Comparison of ENCODE assay signal across 8 cellular contexts in the genomic region with DNA sequence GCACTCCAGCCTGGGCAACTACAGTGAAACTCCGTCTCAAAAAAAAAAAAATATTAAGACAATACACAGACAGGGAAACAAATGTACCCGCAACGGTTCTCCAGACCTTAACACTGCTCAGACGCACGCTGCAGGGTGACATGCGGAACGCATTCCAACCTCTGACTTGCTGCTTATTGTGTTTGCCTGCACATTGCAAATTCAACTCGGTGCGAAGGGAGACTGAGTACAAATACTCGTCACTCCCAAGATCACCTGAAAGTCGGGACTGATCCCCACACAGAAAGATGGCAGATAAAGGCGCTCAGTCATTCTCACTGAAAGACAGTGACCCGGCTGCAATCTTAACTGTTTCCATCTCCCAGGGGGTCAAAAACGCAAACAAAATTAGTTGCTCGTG. TPM values are rescaled to one million over a fixed set of nuclear protein-coding genes. Genes with fewer than 3 reads are reported as not detected.
DNase-seq lines count a peak whose midpoint lies in the region; ATAC-seq, FAIRE-seq and TF ChIP-seq lines count a peak whose summit lies in the region.

No MANE protein-coding gene starts in this region.

- H3K4me2 ChIP-seq in SU-DHL-6 (ENCODE audit: low read depth, low read length, poor library complexity, severe bottlenecking): peak overlapping the region; percentile 88

- peak overlapping the region; percentile 98 for H3K9ac ChIP-seq in SU-DHL-6 (ENCODE audit: low read length)

- H4K20me1 ChIP-seq in SU-DHL-6 (ENCODE audit: low read depth, low read length): no peaks in the 10 kb centered on the region

- ATAC-seq in HG02885 (IDR thresholded peaks at IDR 0.05; ENCODE audit: poor library complexity, unreplicated experiment) (no peak), HG02623 (IDR thresholded peaks at IDR 0.05; ENCODE audit: unreplicated experiment) (no peak)

- no peaks in the 10 kb centered on the region for H3F3A ChIP-seq in SU-DHL-6 (ENCODE audit: insufficient read depth)

- H3K27me3 ChIP-seq in SU-DHL-6 (ENCODE audit: low read length) (no peaks in the 10 kb centered on the region), sigmoid colon (no peaks in the 10 kb centered on the region)

- no peak for TF ChIP-seq EP300 in sigmoid colon (IDR thresholded peaks at IDR 0.05)

- peak; percentile 54 for FAIRE-seq in GM12891 (lab: Jason Lieb, UNC)

- H3K36me3 ChIP-seq in SU-DHL-6 (ENCODE audit: low read length) (no peaks in the 10 kb centered on the region), sigmoid colon (no peaks in the 10 kb centered on the region)

- H3K4me3 ChIP-seq in SU-DHL-6 (ENCODE audit: insufficient read depth, low read length, poor library complexity, severe bottlenecking) (peak overlapping the region; percentile 89), fibroblast of villous mesenchyme (ENCODE audit: low read depth, low read length) (peak overlapping the region; percentile 81), sigmoid colon (peak overlapping the region; percentile 60 to 92 (median 84))

- no peak for DNase-seq in GM12891 (ENCODE audit: insufficient read length, low spot score)
- DNase-seq in fibroblast of villous mesenchyme (ENCODE audit: low read depth): no peak
- no peak for DNase-seq in sigmoid colon
- DNase-seq in HT-29 (ENCODE audit: low spot score): no peak
- DNase-seq in NOMO-1 (lab: John Stamatoyannopoulos, UW; ENCODE audit: unreplicated experiment in 2 of 2): no peak

- TF ChIP-seq CTCF in SU-DHL-6 (IDR thresholded peaks at IDR 0.05; ENCODE audit: insufficient read depth, low read length, poor library complexity, severe bottlenecking) (no peak), fibroblast of villous mesenchyme (IDR thresholded peaks at IDR 0.05; ENCODE audit: insufficient read depth, low read depth, low read length) (no peak), sigmoid colon (IDR thresholded peaks at IDR 0.05) (no peak)

- no peak overlapping the region for H3K27ac ChIP-seq in SU-DHL-6 (ENCODE audit: low read depth, low read length)
- H3K27ac ChIP-seq in sigmoid colon: peak overlapping the region in 3 of 4 donors; percentile 92 to 94 (median 93)

- H3K9me2 ChIP-seq in SU-DHL-6 (replicated peaks; ENCODE audit: insufficient read depth, low read length): no peaks in the 10 kb centered on the region

- intact Hi-C loops in sigmoid colon (cut with DNase I): no loop called here

- no peak overlapping the region for H2AFZ ChIP-seq in SU-DHL-6 (ENCODE audit: low read depth, low read length, severe bottlenecking)

- H3K79me2 ChIP-seq in SU-DHL-6 (ENCODE audit: insufficient read depth, low read length): peaks cover 23% of the 10 kb centered on the region; the same call in 1 of the 2 replicates

- WGBS in sigmoid colon, 2 donors: 37 to 41% methylated on average over 15 of the region's 15 CpGs

- H3K9me3 ChIP-seq in SU-DHL-6 (ENCODE audit: insufficient read depth, low read length) (no peaks in the 10 kb centered on the region), sigmoid colon (no peaks in the 10 kb centered on the region)

- H3K4me1 ChIP-seq in sigmoid colon: peaks cover 0 to 42% (median 34%) of the 10 kb centered on the region in 4 donors

- TF ChIP-seq POLR2A in GM12891 (IDR thresholded peaks at IDR 0.05; ENCODE audit: low read depth, low read length): no peak
- TF ChIP-seq POLR2A in sigmoid colon (IDR thresholded peaks at IDR 0.05): no peak

TF ChIP-seq in GM12891, 5 proteins besides CTCF, POLR2A, EP300 and RAD21:
- TF ChIP-seq POU2F2 (IDR thresholded peaks at IDR 0.05; ENCODE audit: low read depth, low read length) (no peak), SPI1 (IDR thresholded peaks at IDR 0.05; ENCODE audit: low read depth, low read length) (no peak), TAF1 (IDR thresholded peaks at IDR 0.05; ENCODE audit: low read depth, low read length) (no peak), PAX5 (IDR thresholded peaks at IDR 0.05; ENCODE audit: insufficient read depth, low read length, severe bottlenecking) (no peak), POLR2AphosphoS5 (IDR thresholded peaks at IDR 0.05; ENCODE audit: low read depth, low read length) (no peak)

RNA-seq across cellular contexts. Expression of a gene that starts 0.8 kb away (rescaled TPM):
- polyA plus RNA-seq in GM12891 (2012; ENCODE audit: low read depth, missing spikeins): 26.4 TPM
- total RNA-seq in fibroblast of villous mesenchyme (85.1 and 159 TPM in 2 replicates), sigmoid colon (10 to 100 TPM; 31.0 to 78.7 (median 42.2) TPM)
- 10 to 100 TPM in 1 of 3 donors, 1 to 10 TPM in 2; 4.2 to 55.4 (median 5.5) TPM for polyA plus RNA-seq in sigmoid colon
- total RNA-seq in HT-29 (2014; rRNA removed; shearing (Covaris generic)): 121 and 151 TPM in 2 replicates

RNA-seq across cellular contexts. Expression of a gene that starts 14.7 kb away (rescaled TPM):
- polyA plus RNA-seq in GM12891 (2012; ENCODE audit: low read depth, missing spikeins): not detected
- 0.32 and 0.43 TPM in 2 replicates for total RNA-seq in fibroblast of villous mesenchyme
- not detected for total RNA-seq in sigmoid colon
- polyA plus RNA-seq in sigmoid colon: not detected
- total RNA-seq in HT-29 (2014; rRNA removed; shearing (Covaris generic)): 0.15 TPM in 1 of 2 replicates, not detected in the other

RNA-seq across cellular contexts. Expression of a gene that starts 19.1 kb away (rescaled TPM):
- 22.3 TPM for polyA plus RNA-seq in GM12891 (2012; ENCODE audit: low read depth, missing spikeins)
- total RNA-seq in fibroblast of villous mesenchyme: 21.6 and 22.2 TPM in 2 replicates
- 10 to 100 TPM; 12.5 to 31.3 (median 18.1) TPM for total RNA-seq in sigmoid colon
- 10 to 100 TPM; 10.4 to 60.3 (median 12.0) TPM for polyA plus RNA-seq in sigmoid colon
- 72.4 and 77.3 TPM in 2 replicates for total RNA-seq in HT-29 (2014; rRNA removed; shearing (Covaris generic))

RNA-seq across cellular contexts. Expression of a gene that starts 29.7 kb away (rescaled TPM):
- 0.60 TPM for polyA plus RNA-seq in GM12891 (2012; ENCODE audit: low read depth, missing spikeins)
- under 0.01 TPM in 2 replicates for total RNA-seq in fibroblast of villous mesenchyme
- under 1 TPM in 1 of 4 donors, not detected in 3; 0.55 TPM for total RNA-seq in sigmoid colon
- polyA plus RNA-seq in sigmoid colon: 1 to 10 TPM in 1 of 3 donors, not detected in 2; 1.4 TPM
- total RNA-seq in HT-29 (2014; rRNA removed; shearing (Covaris generic)): not detected in 2 replicates

RNA-seq across cellular contexts. Expression of a gene that starts 43.2 kb away (rescaled TPM):
- not detected for polyA plus RNA-seq in GM12891 (2012; ENCODE audit: low read depth, missing spikeins)
- total RNA-seq in fibroblast of villous mesenchyme: not detected in 2 replicates
- total RNA-seq in sigmoid colon: not detected
- under 1 TPM in 1 of 3 donors, not detected in 2; 0.07 TPM for polyA plus RNA-seq in sigmoid colon
- total RNA-seq in HT-29 (2014; rRNA removed; shearing (Covaris generic)): 0.10 TPM in 1 of 2 replicates, not detected in the other
